ENCODE assay signal across 8 cellular contexts in genomic region chr16:4650443-4651074, GRCh38. TPM values are rescaled to one million over a fixed set of nuclear protein-coding genes. Genes with fewer than 3 reads are reported as not detected.
DNase-seq lines count a peak whose midpoint lies in the region; ATAC-seq and TF ChIP-seq lines count a peak whose summit lies in the region.
"Not testable (repeated sequence)": the region's sequence is repeated elsewhere in the genome, so short reads cannot be mapped to it uniquely, and the experiment has no call there.

No MANE protein-coding gene starts in this region.

- not testable (repeated sequence) for H3K27ac ChIP-seq in GM23248; mesendoderm (ENCODE audit: low read depth, low read length)

- not testable (repeated sequence) for H4K5ac ChIP-seq in mesendoderm (ENCODE audit: low read length)

- DNase-seq in BE2C (peak; percentile 83), GM23248 (peak; percentile 64), NCI-H2107 (lab: John Stamatoyannopoulos, UW) (peak; percentile 22), T-helper 2 cell (peak; percentile 48 to 78 (median 67)), mesendoderm (peak; percentile 88)
- peak; percentile 51 for DNase-seq in activated T-helper 2 cell treated with anti-CD3 and anti-CD28 coated beads, Interferon-gamma antibody, Interleukin-2, Interleukin-4, amounts not matched to agents 10 μg/mL and 5 μg/mL and 100 μg/mL, durations not matched to agents 14 hours and 24 hours and 36 hours (ENCODE audit: low spot score)
- peak; percentile 53 for DNase-seq in stimulated activated CD8-positive, alpha-beta memory T cell treated with anti-CD3 and anti-CD28 coated beads, Interleukin-12 subunit alpha, Interleukin-12 subunit beta, amount 100 ng/mL, for 1 hour (ENCODE audit: low read depth)

- not testable (repeated sequence) for H3K23ac ChIP-seq in mesendoderm (ENCODE audit: low read length)

- not testable (repeated sequence) for H3K4me3 ChIP-seq in BE2C (ENCODE audit: low read depth, low read length); GM23248; mesendoderm (ENCODE audit: low read length)

- H3K4me1 ChIP-seq in BE2C; GM23248 (ENCODE audit: insufficient read depth); mesendoderm (ENCODE audit: control insufficient read depth, low read depth, low read length): not testable (repeated sequence)

- peak; percentile 83 for TF ChIP-seq CTCF in BE2C (IDR thresholded peaks at IDR 0.05; ENCODE audit: low read depth, low read length)

- not testable (repeated sequence) for H3K27me3 Mint-ChIP-seq in activated T-helper 2 cell treated with anti-CD3 and anti-CD28 coated beads, Interferon-gamma antibody, Interleukin-2, Interleukin-4, amounts not matched to agents 10 μg/mL and 5 μg/mL and 100 μg/mL, durations not matched to agents 14 hours and 24 hours and 36 hours (ENCODE audit: low read depth)

- 81 to 89% methylated on average over 15 of the region's 15 CpGs for WGBS in GM23248 (ENCODE audit: low coverage in 1 of 2, low lambda C conversion rate in 2 of 2, missing lambda C conversion rate in 2 of 2), 2 experiments
- WGBS in mesendoderm (ENCODE audit: extremely low coverage, insufficient coverage, low lambda C conversion rate), result no CpG with 5 or more reads among the region's 15 CpGs

- H3K9me3 ChIP-seq in BE2C; GM23248 (ENCODE audit: low read depth): not testable (repeated sequence)

- H2AK5ac ChIP-seq in mesendoderm (ENCODE audit: low read length), result not testable (repeated sequence)

- in situ Hi-C loops in GM23248 (cut with MboI), result not testable (repeated sequence)

- H3K27ac Mint-ChIP-seq in activated T-helper 2 cell treated with anti-CD3 and anti-CD28 coated beads, Interferon-gamma antibody, Interleukin-2, Interleukin-4, amounts not matched to agents 10 μg/mL and 5 μg/mL and 100 μg/mL, durations not matched to agents 14 hours and 24 hours and 36 hours, result peak overlapping the region; percentile 33

- not testable (repeated sequence) for H4K8ac ChIP-seq in mesendoderm (ENCODE audit: low read depth, low read length)

- H3K9me3 Mint-ChIP-seq in activated T-helper 2 cell treated with anti-CD3 and anti-CD28 coated beads, Interferon-gamma antibody, Interleukin-2, Interleukin-4, amounts not matched to agents 10 μg/mL and 5 μg/mL and 100 μg/mL, durations not matched to agents 14 hours and 24 hours and 36 hours, result not testable (repeated sequence)

- not testable (repeated sequence) for H3K79me1 ChIP-seq in mesendoderm (ENCODE audit: low read length)

- H3K56ac ChIP-seq in mesendoderm (ENCODE audit: low read length), result not testable (repeated sequence)

- H3K4ac ChIP-seq in mesendoderm (ENCODE audit: low read depth, low read length), result not testable (repeated sequence)

- peaks cover 20% of the 10 kb centered on the region for H3K36me3 ChIP-seq in BE2C
- not testable (repeated sequence) for H3K36me3 ChIP-seq in GM23248 (ENCODE audit: low read depth); mesendoderm (ENCODE audit: control insufficient read depth, insufficient read depth, low read length)

- peak; percentile 61 for ATAC-seq in esophagus mucosa

- peaks cover 67% of the 10 kb centered on the region for H3K79me2 ChIP-seq in GM23248 (ENCODE audit: insufficient read depth)
- H3K79me2 ChIP-seq in mesendoderm (ENCODE audit: control insufficient read depth, insufficient read depth, low read length), result not testable (repeated sequence)

- H3K18ac ChIP-seq in mesendoderm (ENCODE audit: low read length), result not testable (repeated sequence)

- H2AFZ ChIP-seq in GM23248, result not testable (repeated sequence)

- H2BK120ac ChIP-seq in mesendoderm (ENCODE audit: low read depth, low read length), result not testable (repeated sequence)

- H3K27me3 ChIP-seq in BE2C; GM23248 (replicated peaks; ENCODE audit: insufficient read depth); mesendoderm (ENCODE audit: insufficient read depth, low read length, poor library complexity): not testable (repeated sequence)

- H2BK15ac ChIP-seq in mesendoderm (replicated peaks; ENCODE audit: low read depth), result not testable (repeated sequence)

- not testable (repeated sequence) for H3K4me1 Mint-ChIP-seq in activated T-helper 2 cell treated with anti-CD3 and anti-CD28 coated beads, Interferon-gamma antibody, Interleukin-2, Interleukin-4, amounts not matched to agents 10 μg/mL and 5 μg/mL and 100 μg/mL, durations not matched to agents 14 hours and 24 hours and 36 hours (ENCODE audit: low read depth)

- H3F3A ChIP-seq in GM23248 (ENCODE audit: insufficient read depth), result not testable (repeated sequence)

- not testable (repeated sequence) for H3K9ac ChIP-seq in GM23248; mesendoderm (ENCODE audit: low read length)

- intact Hi-C loops in activated T-helper 2 cell treated with anti-CD3 and anti-CD28 coated beads, Interferon-gamma antibody, Interleukin-2, Interleukin-4, amounts not matched to agents 10 μg/mL and 5 μg/mL and 100 μg/mL, durations not matched to agents 14 hours and 24 hours and 36 hours (cut with micrococcal nuclease), result not testable (repeated sequence)

- not testable (repeated sequence) for H3K4me3 Mint-ChIP-seq in activated T-helper 2 cell treated with anti-CD3 and anti-CD28 coated beads, Interferon-gamma antibody, Interleukin-2, Interleukin-4, amounts not matched to agents 10 μg/mL and 5 μg/mL and 100 μg/mL, durations not matched to agents 14 hours and 24 hours and 36 hours (ENCODE audit: low read depth)

- not testable (repeated sequence) for H3K4me2 ChIP-seq in GM23248 (ENCODE audit: unreplicated experiment); mesendoderm (ENCODE audit: low read length)

- H2BK5ac ChIP-seq in mesendoderm (ENCODE audit: low read length), result not testable (repeated sequence)

- not testable (repeated sequence) for H4K20me1 ChIP-seq in GM23248 (ENCODE audit: insufficient read depth)

- H3K36me3 Mint-ChIP-seq in activated T-helper 2 cell treated with anti-CD3 and anti-CD28 coated beads, Interferon-gamma antibody, Interleukin-2, Interleukin-4, amounts not matched to agents 10 μg/mL and 5 μg/mL and 100 μg/mL, durations not matched to agents 14 hours and 24 hours and 36 hours (ENCODE audit: low read depth), result peaks cover 40% of the 10 kb centered on the region

- not testable (repeated sequence) for H3K9me2 ChIP-seq in GM23248 (ENCODE audit: insufficient read depth)

RNA-seq across cellular contexts. Expression of gene MGRN1, which starts 25.9 kb away (rescaled TPM):
- 93.3 TPM for polyA plus RNA-seq in BE2C (2012; ENCODE audit: insufficient read depth, insufficient read length, low read depth)
- 26.4 and 30.2 TPM in 2 replicates for total RNA-seq in GM23248 (2014; rRNA removed; shearing (Covaris generic))
- polyA plus RNA-seq in GM23248 (2016; fragmentation: Nextera tagmentation; extraction: Ambion mirVana), result 13.1 and 14.0 TPM in 2 replicates
- total RNA-seq in activated T-helper 2 cell treated with anti-CD3 and anti-CD28 coated beads, Interferon-gamma antibody, Interleukin-2, Interleukin-4, amounts not matched to agents 10 μg/mL and 5 μg/mL and 100 μg/mL, durations not matched to agents 14 hours and 24 hours and 36 hours, result 124 TPM in 2 replicates
- total RNA-seq in esophagus mucosa, result 19.2 TPM
- polyA plus RNA-seq in mesendoderm (2013, experiment 1 of 2), result 43.1 TPM
- 43.5 TPM for polyA plus RNA-seq in mesendoderm (2013, experiment 2 of 2)

RNA-seq across cellular contexts. Expression of gene UBALD1, which starts 35.9 kb away (rescaled TPM):
- 91.5 TPM for polyA plus RNA-seq in BE2C (2012; ENCODE audit: insufficient read depth, insufficient read length, low read depth)
- 9.9 and 17.4 TPM in 2 replicates for total RNA-seq in GM23248 (2014; rRNA removed; shearing (Covaris generic))
- 10.3 and 11.5 TPM in 2 replicates for polyA plus RNA-seq in GM23248 (2016; fragmentation: Nextera tagmentation; extraction: Ambion mirVana)
- total RNA-seq in activated T-helper 2 cell treated with anti-CD3 and anti-CD28 coated beads, Interferon-gamma antibody, Interleukin-2, Interleukin-4, amounts not matched to agents 10 μg/mL and 5 μg/mL and 100 μg/mL, durations not matched to agents 14 hours and 24 hours and 36 hours, result 21.1 and 25.0 TPM in 2 replicates
- 12.7 TPM for total RNA-seq in esophagus mucosa
- polyA plus RNA-seq in mesendoderm (2013, experiment 1 of 2), result 51.1 TPM
- polyA plus RNA-seq in mesendoderm (2013, experiment 2 of 2), result 52.2 TPM

RNA-seq across cellular contexts. Expression of gene NUDT16L1, which starts 42.8 kb away (rescaled TPM):
- 141 TPM for polyA plus RNA-seq in BE2C (2012; ENCODE audit: insufficient read depth, insufficient read length, low read depth)
- total RNA-seq in GM23248 (2014; rRNA removed; shearing (Covaris generic)), result 34.8 and 43.6 TPM in 2 replicates
- polyA plus RNA-seq in GM23248 (2016; fragmentation: Nextera tagmentation; extraction: Ambion mirVana), result 42.9 and 43.6 TPM in 2 replicates
- 34.1 and 35.5 TPM in 2 replicates for total RNA-seq in activated T-helper 2 cell treated with anti-CD3 and anti-CD28 coated beads, Interferon-gamma antibody, Interleukin-2, Interleukin-4, amounts not matched to agents 10 μg/mL and 5 μg/mL and 100 μg/mL, durations not matched to agents 14 hours and 24 hours and 36 hours
- 24.2 TPM for total RNA-seq in esophagus mucosa
- polyA plus RNA-seq in mesendoderm (2013, experiment 1 of 2), result 27.8 TPM
- 28.2 TPM for polyA plus RNA-seq in mesendoderm (2013, experiment 2 of 2)

Comparison
In these comparisons a context has a peak if more than half of its experiments do, and no peak if none do; other contexts are left out.
1. DNase-seq: peak in every context shown above with its lines; median percentile 88 in mesendoderm; 83 in BE2C; 67 in T-helper 2 cell; 64 in GM23248; 53 in stimulated activated CD8-positive, alpha-beta memory T cell treated with anti-CD3 and anti-CD28 coated beads, Interleukin-12 subunit alpha, Interleukin-12 subunit beta, amount 100 ng/mL, for 1 hour; 51 in activated T-helper 2 cell treated with anti-CD3 and anti-CD28 coated beads, Interferon-gamma antibody, Interleukin-2, Interleukin-4, amounts not matched to agents 10 μg/mL and 5 μg/mL and 100 μg/mL, durations not matched to agents 14 hours and 24 hours and 36 hours; 22 in NCI-H2107.